ENCODE assay signal across 11 cellular contexts in the genomic region with DNA sequence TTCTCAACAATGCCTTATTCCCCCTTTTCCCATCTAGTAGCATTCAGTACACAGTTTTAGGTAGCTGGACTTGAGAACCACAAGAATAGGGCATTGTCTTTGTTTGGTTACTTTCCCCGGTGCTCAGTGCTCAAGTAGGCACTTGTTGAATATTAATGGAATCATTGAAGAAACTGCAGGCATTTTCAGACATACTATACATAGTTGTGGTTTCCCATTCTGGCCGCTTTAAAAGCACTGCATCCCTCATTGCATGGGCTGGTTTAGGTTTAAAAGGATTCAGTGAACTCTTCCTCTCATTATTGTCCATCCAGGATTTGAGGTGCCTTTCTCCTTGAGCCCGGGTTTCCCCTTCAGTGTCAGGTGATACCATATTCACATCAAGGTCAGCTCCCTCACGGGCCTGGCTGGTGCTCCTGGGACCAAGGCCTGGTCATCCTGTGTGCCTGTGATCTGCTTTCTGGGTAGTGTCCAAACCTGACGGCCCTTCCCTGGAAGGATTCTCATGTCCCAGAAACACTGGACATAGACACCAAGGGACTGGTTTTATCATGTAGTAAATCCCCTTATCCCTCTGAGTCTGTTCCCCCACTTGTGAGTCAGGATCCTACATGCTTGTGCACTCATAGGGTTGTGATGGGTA. TPM values are rescaled to one million over a fixed set of nuclear protein-coding genes. Genes with fewer than 3 reads are reported as not detected.
A peak's percentile ranks its signal among the peaks of the same experiment; 100 is the strongest.
DNase-seq lines count a peak whose midpoint lies in the region; ATAC-seq and TF ChIP-seq lines count a peak whose summit lies in the region.
"Had no signal": no experiment of that assay in that cellular context is flagged by ENCODE, and none has a peak within 500 bp of the region (broad histone marks: within the 10 kb centered on the region; RNA-seq: fewer than 3 reads in every experiment).

No MANE protein-coding gene starts in this region.

- intact Hi-C loops in psoas muscle (cut with DNase I), result loop anchor here (5.0 kb wide), 2 partner anchors 33 to 48 kb away; a partner anchor contains a TSS

- no peak for TF ChIP-seq CTCF in RWPE2 (IDR thresholded peaks at IDR 0.05; ENCODE audit: poor library complexity, severe bottlenecking)
- no peak for TF ChIP-seq CTCF in psoas muscle (IDR thresholded peaks at IDR 0.05)
- no peak for TF ChIP-seq CTCF in GM13977 (IDR thresholded peaks at IDR 0.05; ENCODE audit: extremely low read depth, insufficient read depth, missing control alignments)

- peak; percentile 77 for ATAC-seq in RWPE2 (ENCODE audit: low read depth)
- ATAC-seq in psoas muscle, result peak; percentile 39 to 54 (median 42)
- ATAC-seq in HG02884 (IDR thresholded peaks at IDR 0.05; ENCODE audit: unreplicated experiment), result no peak
- ATAC-seq in GM19452 (IDR thresholded peaks at IDR 0.05; ENCODE audit: unreplicated experiment), result no peak
- ATAC-seq: body of pancreas; stimulated activated naive CD8-positive, alpha-beta T cell treated with anti-CD3 and anti-CD28 coated beads, Interleukin-15, amount 100 ng/mL, for 72 hours had no signal

- H3K4me3 ChIP-seq in RWPE2 (ENCODE audit: severe bottlenecking), result no peak overlapping the region
- no peak overlapping the region for H3K4me3 ChIP-seq in psoas muscle
- H3K4me3 ChIP-seq: body of pancreas, right lobe of liver had no signal

- no peak overlapping the region for H3K27ac ChIP-seq in RWPE2 (ENCODE audit: poor library complexity, severe bottlenecking)
- peak overlapping the region; percentile 97 for H3K27ac ChIP-seq in psoas muscle
- H3K27ac ChIP-seq: body of pancreas, right lobe of liver had no signal

- H3K36me3 ChIP-seq in RWPE2 (ENCODE audit: low read depth) (no peaks in the 10 kb centered on the region), psoas muscle (ENCODE audit: insufficient read depth in 1 of 2, low read depth in 1 of 2) (peaks cover 0 to 40% of the 10 kb centered on the region in 2 donors)

- 41 to 47% (median 42%) methylated on average over 5 of the region's 5 CpGs for WGBS in psoas muscle, 3 donors

- in situ Hi-C loops in Caki2 (cut with HindIII; ENCODE audit: low pct_unique_long_range_greater_than_20kb, low sequenced_read_pairs) (no loop called here), GM13977 (cut with MboI; ENCODE audit: low pct_unique_long_range_greater_than_20kb, low sequenced_read_pairs, unreplicated experiment) (no loop called here)

- DNase-seq in Caki2 (ENCODE audit: low read depth), result peak; percentile 55
- DNase-seq in RWPE2 (ENCODE audit: low spot score), result no peak
- peak; percentile 83 for DNase-seq in foreskin melanocyte
- peak; percentile 30 to 54 for DNase-seq in psoas muscle
- no peak for DNase-seq in DMS 273 (lab: John Stamatoyannopoulos, UW; ENCODE audit: unreplicated experiment)
- DNase-seq in GM13977 (ENCODE audit: low spot score), result no peak
- DNase-seq: body of pancreas; right lobe of liver; stimulated activated naive CD8-positive, alpha-beta T cell treated with anti-CD3 and anti-CD28 coated beads, Interleukin-15, amount 100 ng/mL, for 72 hours had no signal

- no peaks in the 10 kb centered on the region for H3K9me3 ChIP-seq in RWPE2 (ENCODE audit: severe bottlenecking)
- H3K9me3 ChIP-seq in psoas muscle, result no peaks in the 10 kb centered on the region
- H3K9me3 ChIP-seq: body of pancreas, right lobe of liver had no signal

- H3K27me3 ChIP-seq in RWPE2 (ENCODE audit: insufficient read depth, poor library complexity, severe bottlenecking) (no peaks in the 10 kb centered on the region), psoas muscle (ENCODE audit: insufficient read depth in 3 of 3, low read length in 2 of 3) (no peaks in the 10 kb centered on the region)
- H3K27me3 ChIP-seq: body of pancreas, right lobe of liver had no signal

- H3K4me1 ChIP-seq in RWPE2 (ENCODE audit: insufficient read depth, poor library complexity, severe bottlenecking) (peaks cover 4% of the 10 kb centered on the region), psoas muscle (peaks cover 75% of the 10 kb centered on the region)

RNA-seq across cellular contexts. Expression of a gene that starts 7.3 kb away (rescaled TPM):
- 6.8 and 7.9 TPM in 2 replicates for total RNA-seq in Caki2 (2014; rRNA removed; shearing (Covaris generic); ENCODE audit: low replicate concordance)
- total RNA-seq in psoas muscle, result 10 to 100 TPM; 26.7 to 63.1 (median 39.0) TPM
- 10 to 100 TPM in 2 of 3 donors, 1 to 10 TPM in 1; 3.9 to 26.0 (median 15.2) TPM for polyA plus RNA-seq in psoas muscle

RNA-seq across cellular contexts. Expression of a gene that starts 47.8 kb away (rescaled TPM):
- total RNA-seq in Caki2 (2014; rRNA removed; shearing (Covaris generic); ENCODE audit: low replicate concordance), result 0.17 and 0.78 TPM in 2 replicates
- 10 to 100 TPM in 1 of 4 donors, 1 to 10 TPM in 3; 4.3 to 14.0 (median 8.4) TPM for total RNA-seq in psoas muscle
- polyA plus RNA-seq in psoas muscle, result 1 to 10 TPM; 3.6 to 6.7 (median 5.3) TPM

Comparison
In these comparisons a context has a peak if more than half of its experiments do, and no peak if none do; other contexts are left out.
1. DNase-seq: peak in Caki2 (single experiment), foreskin melanocyte (single experiment) and psoas muscle (2 of 2); none in RWPE2 (single experiment), DMS 273 (single experiment) and GM13977 (single experiment).
2. ATAC-seq: peak in RWPE2 (single experiment) and psoas muscle (4 of 4); none in HG02884 (single experiment) and GM19452 (single experiment).